In genomic region chr1:59027176-59027575, GRCh38 we compare ENCODE assay signal across 22 cellular contexts.
A peak's percentile ranks its signal among the peaks of the same experiment; 100 is the strongest.
DNase-seq lines count a peak whose midpoint lies in the region; ATAC-seq, FAIRE-seq and TF ChIP-seq lines count a peak whose summit lies in the region.
"Had no signal": no experiment of that assay in that cellular context is flagged by ENCODE, and none has a peak within 500 bp of the region (broad histone marks: within the 10 kb centered on the region; RNA-seq: fewer than 3 reads in every experiment).

No MANE protein-coding gene starts in this region.

- ATAC-seq in activated CD4-positive, alpha-beta T cell treated with anti-CD3 and anti-CD28 coated beads for 36 hours = no peak
- ATAC-seq: naive thymus-derived CD8-positive, alpha-beta T cell had no signal

- H3K4me2 ChIP-seq in endothelial cell of umbilical vein (ENCODE audit: insufficient read depth, low read length) = no peak overlapping the region

- in situ Hi-C loops in KBM-7 (cut with MboI; ENCODE audit: low pct_unique_long_range_greater_than_20kb, low sequenced_read_pairs) = no loop called here

- no peaks in the 10 kb centered on the region for H3K79me2 ChIP-seq in endothelial cell of umbilical vein (ENCODE audit: control insufficient read depth, insufficient read depth, low read length)

- H3K4me1 ChIP-seq in endothelial cell of umbilical vein (ENCODE audit: control insufficient read depth, extremely low read depth, insufficient read depth, low read length) = peaks cover 34% of the 10 kb centered on the region
- H3K4me1 ChIP-seq in mucosa of stomach (ENCODE audit: control insufficient read depth, insufficient read depth, low read length) = peaks cover 39% of the 10 kb centered on the region

- no peaks in the 10 kb centered on the region for H3K27me3 Mint-ChIP-seq in activated CD4-positive, alpha-beta T cell treated with anti-CD3 and anti-CD28 coated beads for 36 hours
- H3K27me3 Mint-ChIP-seq: activated naive CD4-positive, alpha-beta T cell treated with anti-CD3 and anti-CD28 coated beads, Interleukin-2, amount 50 U/mL, for 24 hours had no signal

- CTCF ChIA-PET in activated CD4-positive, alpha-beta T cell treated with anti-CD3 and anti-CD28 coated beads for 36 hours (lab: Charles Lee) = no interaction called here
- CTCF ChIA-PET in endothelial cell of umbilical vein (lab: Charles Lee) = no interaction called here

- no TSS peak for BruUV-seq in endothelial cell of umbilical vein (replicated peaks; lab: Mats Ljungman, UMichigan)

- no peak for TF ChIP-seq CTCF in endothelial cell of umbilical vein (IDR thresholded peaks at IDR 0.05; ENCODE audit: extremely low read depth in 1 of 2, insufficient read depth in 1 of 2, low read depth in 1 of 2, low read length in 2 of 2)

- no peak overlapping the region for H3K27ac ChIP-seq in endothelial cell of umbilical vein (ENCODE audit: insufficient read depth, low read depth, low read length)
- H3K27ac ChIP-seq: BLaER1, dorsolateral prefrontal cortex had no signal

- POLR2A ChIA-PET in activated CD4-positive, alpha-beta T cell treated with anti-CD3 and anti-CD28 coated beads for 36 hours (lab: Charles Lee) = no interaction called here
- POLR2A ChIA-PET in endothelial cell of umbilical vein (lab: Charles Lee) = interaction anchor here (0.7 kb wide), 1 partner anchor 36 kb away, joined by 3 read pairs; no protein-coding TSS in a partner anchor

- peaks cover 22% of the 10 kb centered on the region for H3K4me1 Mint-ChIP-seq in activated CD4-positive, alpha-beta T cell treated with anti-CD3 and anti-CD28 coated beads for 36 hours

- H3K9me3 Mint-ChIP-seq in activated CD4-positive, alpha-beta T cell treated with anti-CD3 and anti-CD28 coated beads for 36 hours (ENCODE audit: low read depth) = no peaks in the 10 kb centered on the region
- H3K9me3 Mint-ChIP-seq: activated naive CD4-positive, alpha-beta T cell treated with anti-CD3 and anti-CD28 coated beads, Interleukin-2, amount 50 U/mL, for 24 hours; central memory CD8-positive, alpha-beta T cell; mesothelial cell of epicardium; naive thymus-derived CD8-positive, alpha-beta T cell had no signal

- no peaks in the 10 kb centered on the region for H3K36me3 Mint-ChIP-seq in activated CD4-positive, alpha-beta T cell treated with anti-CD3 and anti-CD28 coated beads for 36 hours (ENCODE audit: low read depth)
- H3K36me3 Mint-ChIP-seq: activated naive CD4-positive, alpha-beta T cell treated with anti-CD3 and anti-CD28 coated beads, Interleukin-2, amount 50 U/mL, for 24 hours; mesothelial cell of epicardium; naive thymus-derived CD8-positive, alpha-beta T cell had no signal

- no peak for DNase-seq in activated CD4-positive, alpha-beta T cell treated with anti-CD3 and anti-CD28 coated beads for 36 hours
- no peak for DNase-seq in activated CD4-positive, alpha-beta T cell treated with anti-CD3 and anti-CD28 coated beads for 1 hour
- peak; percentile 29 for DNase-seq in HCEC 1CT
- DNase-seq in endothelial cell of umbilical vein (ENCODE audit: low read depth, low spot score) = peak; percentile 17
- no peak for DNase-seq in iPS-NIHi11 (ENCODE audit: low spot score)
- no peak for DNase-seq in DMS 273 (lab: John Stamatoyannopoulos, UW; ENCODE audit: unreplicated experiment)
- DNase-seq in KBM-7 = no peak
- DNase-seq: activated CD4-positive, CD25-positive, alpha-beta regulatory T cell treated with anti-CD3 and anti-CD28 coated beads, Interleukin-2, amount 50 U/mL, for 72 hours; Calu3; dorsolateral prefrontal cortex; foreskin melanocyte; naive thymus-derived CD8-positive, alpha-beta T cell; NCI-H1105; NCI-H2029; NCI-H774; Right ventricle myocardium superior had no signal

- no peak for FAIRE-seq in endothelial cell of umbilical vein (lab: Jason Lieb, UNC)
- FAIRE-seq: A204.1 had no signal

- H3K36me3 ChIP-seq in endothelial cell of umbilical vein (ENCODE audit: control insufficient read depth in 2 of 2, extremely low read depth in 1 of 2, insufficient read depth in 2 of 2, low read length in 2 of 2) (no peaks in the 10 kb centered on the region), mucosa of stomach (ENCODE audit: control insufficient read depth, insufficient read depth, low read length) (no peaks in the 10 kb centered on the region)
- H3K36me3 ChIP-seq: BLaER1 had no signal

- H2AFZ ChIP-seq in endothelial cell of umbilical vein (ENCODE audit: low read depth, low read length) = no peak overlapping the region

- H3K4me3 ChIP-seq in endothelial cell of umbilical vein (replicated peaks in 1 of 3; ENCODE audit: insufficient read depth in 1 of 3, low read depth in 1 of 3, low read length in 3 of 3) (no peak overlapping the region), mucosa of stomach (ENCODE audit: low read length) (peak overlapping the region; percentile 18)
- H3K4me3 ChIP-seq: BLaER1, dorsolateral prefrontal cortex had no signal

- H3K9me1 ChIP-seq in endothelial cell of umbilical vein (replicated peaks; ENCODE audit: control insufficient read depth, extremely low read depth, insufficient read depth, low read length) = no peaks in the 10 kb centered on the region

- H3K9me3 ChIP-seq in endothelial cell of umbilical vein (replicated peaks; ENCODE audit: control insufficient read depth, insufficient read depth, low read length) (no peaks in the 10 kb centered on the region), mucosa of stomach (ENCODE audit: control insufficient read depth, low read length) (no peaks in the 10 kb centered on the region)
- H3K9me3 ChIP-seq: BLaER1 had no signal

- H3K9ac ChIP-seq in endothelial cell of umbilical vein (replicated peaks; ENCODE audit: extremely low read depth, insufficient read depth, low read length) = no peak overlapping the region
- H3K9ac ChIP-seq in mucosa of stomach (ENCODE audit: low read length) = no peak overlapping the region
- H3K9ac ChIP-seq: BLaER1 had no signal

- H3K27me3 ChIP-seq in endothelial cell of umbilical vein (ENCODE audit: control insufficient read depth in 2 of 2, insufficient read depth in 2 of 2, low read length in 2 of 2) (no peaks in the 10 kb centered on the region), mucosa of stomach (ENCODE audit: control insufficient read depth, insufficient read depth, low read length) (no peaks in the 10 kb centered on the region)
- H3K27me3 ChIP-seq: BLaER1, dorsolateral prefrontal cortex had no signal

- dilution Hi-C loops in endothelial cell of umbilical vein (cut with MboI; ENCODE audit: extremely low pct_ligation_motif_present, low sequenced_read_pairs) = no loop called here

- H3K4me3 Mint-ChIP-seq in activated CD4-positive, alpha-beta T cell treated with anti-CD3 and anti-CD28 coated beads for 36 hours = no peak overlapping the region
- H3K4me3 Mint-ChIP-seq: activated naive CD4-positive, alpha-beta T cell treated with anti-CD3 and anti-CD28 coated beads, Interleukin-2, amount 50 U/mL, for 24 hours; central memory CD8-positive, alpha-beta T cell; mesothelial cell of epicardium; naive thymus-derived CD8-positive, alpha-beta T cell had no signal

- peak overlapping the region; percentile 55 for H3K27ac Mint-ChIP-seq in activated CD4-positive, alpha-beta T cell treated with anti-CD3 and anti-CD28 coated beads for 36 hours
- H3K27ac Mint-ChIP-seq: activated naive CD4-positive, alpha-beta T cell treated with anti-CD3 and anti-CD28 coated beads, Interleukin-2, amount 50 U/mL, for 24 hours; mesothelial cell of epicardium had no signal

- no peaks in the 10 kb centered on the region for H4K20me1 ChIP-seq in endothelial cell of umbilical vein (replicated peaks; ENCODE audit: control insufficient read depth, extremely low read depth, insufficient read depth, low read length)
- H4K20me1 ChIP-seq: BLaER1 had no signal

- TF ChIP-seq POLR2A in endothelial cell of umbilical vein (IDR thresholded peaks at IDR 0.05; ENCODE audit: low read depth, low read length) = no peak

- intact Hi-C loops in activated CD4-positive, alpha-beta T cell treated with anti-CD3 and anti-CD28 coated beads for 36 hours (cut with DNase I, micrococcal nuclease) = loop anchor here in 1 of 2 experiments (10.0 kb wide), 1 partner anchor 268 kb away; the partner anchor contains the start of gene FGGY
- intact Hi-C loops in endothelial cell of umbilical vein (cut with micrococcal nuclease) = loop anchor here (5.0 kb wide), 1 partner anchor 130 kb away; no protein-coding TSS in a partner anchor

TF ChIP-seq in endothelial cell of umbilical vein, 7 proteins besides CTCF, POLR2A, EP300 and RAD21:
- TF ChIP-seq GATA2 (IDR thresholded peaks at IDR 0.05; ENCODE audit: insufficient read depth, insufficient read length, low read depth, low read length) (no peak), MAX (IDR thresholded peaks at IDR 0.05; ENCODE audit: insufficient read depth, insufficient read length) (no peak), POLR2AphosphoS5 (IDR thresholded peaks at IDR 0.05; ENCODE audit: insufficient read depth, low read depth, low read length) (no peak), JUN (IDR thresholded peaks at IDR 0.05; ENCODE audit: borderline replicate concordance, insufficient read depth, insufficient read length, low read depth) (no peak), EZH2 (IDR thresholded peaks at IDR 0.05; ENCODE audit: borderline replicate concordance, low read depth, low read length, severe bottlenecking) (no peak), MYC (IDR thresholded peaks at IDR 0.05; ENCODE audit: low read depth, low read length) (no peak), FOS (IDR thresholded peaks at IDR 0.05; ENCODE audit: borderline replicate concordance, insufficient read depth, low read length) (no peak)

Comparison
In these comparisons a context has a peak if more than half of its experiments do, and no peak if none do; other contexts are left out.
1. DNase-seq: peak in HCEC 1CT (single experiment) and endothelial cell of umbilical vein (single experiment); none in activated CD4-positive, alpha-beta T cell treated with anti-CD3 and anti-CD28 coated beads for 36 hours (single experiment), activated CD4-positive, alpha-beta T cell treated with anti-CD3 and anti-CD28 coated beads for 1 hour (single experiment), iPS-NIHi11 (single experiment), DMS 273 (single experiment) and KBM-7 (single experiment).